1 cellular context compared by ENCODE assay signal in the genomic region with DNA sequence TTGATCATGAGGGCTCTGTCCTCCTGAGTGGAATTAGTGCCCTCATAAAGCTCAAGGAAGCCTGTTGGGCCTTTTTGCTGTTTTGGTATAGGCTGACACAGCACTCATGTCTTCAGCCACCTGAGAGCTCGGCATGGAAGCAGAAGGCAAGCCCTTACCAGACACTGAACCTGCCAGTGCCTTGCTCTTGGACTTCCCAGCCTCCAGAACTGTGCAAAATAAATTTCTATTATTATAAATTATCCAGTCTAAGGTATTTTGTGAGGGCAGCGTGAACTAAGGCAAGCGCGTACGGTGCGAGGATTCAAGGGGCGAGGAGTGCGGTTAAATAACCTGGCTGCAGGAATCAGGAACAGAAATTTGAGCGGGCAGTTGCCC.
TF ChIP-seq lines count a peak whose summit lies in the region.

No MANE protein-coding gene starts in this region.

TF ChIP-seq in IMR-90, 13 proteins besides CTCF, POLR2A, EP300 and RAD21 (continued from another document):
- no peak for TF ChIP-seq NFE2L2 (IDR thresholded peaks at IDR 0.05; ENCODE audit: low read depth, low read length)
- TF ChIP-seq MAFK (IDR thresholded peaks at IDR 0.05; ENCODE audit: low read depth, low read length): no peak
- TF ChIP-seq SMC3 (IDR thresholded peaks at IDR 0.05; ENCODE audit: low read depth, low read length): no peak
- TF ChIP-seq, protein P1, sequence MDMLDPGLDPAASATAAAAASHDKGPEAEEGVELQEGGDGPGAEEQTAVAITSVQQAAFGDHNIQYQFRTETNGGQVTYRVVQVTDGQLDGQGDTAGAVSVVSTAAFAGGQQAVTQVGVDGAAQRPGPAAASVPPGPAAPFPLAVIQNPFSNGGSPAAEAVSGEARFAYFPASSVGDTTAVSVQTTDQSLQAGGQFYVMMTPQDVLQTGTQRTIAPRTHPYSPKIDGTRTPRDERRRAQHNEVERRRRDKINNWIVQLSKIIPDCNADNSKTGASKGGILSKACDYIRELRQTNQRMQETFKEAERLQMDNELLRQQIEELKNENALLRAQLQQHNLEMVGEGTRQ (IDR thresholded peaks at IDR 0.05; ENCODE audit: low read depth, low read length): no peak
- no peak for TF ChIP-seq FOS (IDR thresholded peaks at IDR 0.05; ENCODE audit: low read depth, low read length)
- TF ChIP-seq MXI1 (IDR thresholded peaks at IDR 0.05; ENCODE audit: borderline replicate concordance, low read depth, low read length): no peak
- TF ChIP-seq, protein P2, sequence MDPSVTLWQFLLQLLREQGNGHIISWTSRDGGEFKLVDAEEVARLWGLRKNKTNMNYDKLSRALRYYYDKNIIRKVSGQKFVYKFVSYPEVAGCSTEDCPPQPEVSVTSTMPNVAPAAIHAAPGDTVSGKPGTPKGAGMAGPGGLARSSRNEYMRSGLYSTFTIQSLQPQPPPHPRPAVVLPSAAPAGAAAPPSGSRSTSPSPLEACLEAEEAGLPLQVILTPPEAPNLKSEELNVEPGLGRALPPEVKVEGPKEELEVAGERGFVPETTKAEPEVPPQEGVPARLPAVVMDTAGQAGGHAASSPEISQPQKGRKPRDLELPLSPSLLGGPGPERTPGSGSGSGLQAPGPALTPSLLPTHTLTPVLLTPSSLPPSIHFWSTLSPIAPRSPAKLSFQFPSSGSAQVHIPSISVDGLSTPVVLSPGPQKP (IDR thresholded peaks at IDR 0.05; ENCODE audit: borderline replicate concordance, low read depth, low read length): no peak
- no peak for TF ChIP-seq MAZ (IDR thresholded peaks at IDR 0.05; ENCODE audit: borderline replicate concordance, low read depth, low read length)
- TF ChIP-seq RFX5 (IDR thresholded peaks at IDR 0.05; ENCODE audit: low read depth, low read length): no peak
- TF ChIP-seq BHLHE40 (IDR thresholded peaks at IDR 0.05; ENCODE audit: low read depth, low read length): no peak
- TF ChIP-seq RCOR1 (IDR thresholded peaks at IDR 0.05; ENCODE audit: insufficient replicate concordance, low read length): no peak
TF ChIP-seq in IMR-90: peak in this region for 0.
